Comparison of ENCODE assay signal across 8 cellular contexts in the genomic region with DNA sequence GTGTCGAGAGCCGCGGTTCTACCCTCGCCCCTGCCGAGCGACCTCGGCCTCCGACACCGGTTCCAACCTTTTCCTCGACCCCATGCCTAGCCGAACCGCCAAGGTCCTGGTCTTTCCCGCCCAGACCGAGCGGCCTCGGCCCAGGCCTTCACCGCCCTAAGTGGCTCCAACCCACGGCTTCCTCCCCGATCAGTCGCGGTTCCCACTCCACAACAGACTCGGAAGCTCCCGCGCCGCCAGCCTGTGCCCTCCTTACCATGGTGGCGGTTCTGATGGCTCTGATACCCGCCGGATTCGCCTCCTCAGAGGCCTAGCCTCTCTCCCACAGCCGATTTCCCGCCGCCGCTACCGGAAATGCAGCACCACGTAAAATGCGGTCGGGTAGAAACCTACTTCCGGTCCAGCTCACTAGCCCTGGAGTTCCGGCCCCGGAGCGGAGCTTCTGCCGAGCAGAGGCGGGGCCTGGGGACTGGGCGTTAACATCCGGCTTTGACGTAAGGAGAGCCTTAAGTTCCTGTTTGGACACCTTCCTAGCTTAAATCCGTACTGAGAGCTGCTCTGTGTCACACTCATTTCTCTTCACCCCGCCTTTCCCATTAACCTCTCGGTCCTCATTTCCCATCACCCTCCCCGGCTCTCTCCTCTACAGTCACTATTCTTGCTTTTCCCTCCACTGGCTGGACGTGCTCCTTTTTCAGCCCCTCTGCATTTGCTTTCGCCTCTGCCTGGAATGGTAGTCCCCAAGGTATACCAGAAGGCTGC. TPM values are rescaled to one million over a fixed set of nuclear protein-coding genes. Genes with fewer than 3 reads are reported as not detected.
DNase-seq lines count a peak whose midpoint lies in the region; ATAC-seq and TF ChIP-seq lines count a peak whose summit lies in the region.

A gene (minus strand): TSS at position 358 of the 762 bp plus-strand sequence. CDS start 99 bp downstream, at position 259.

- no peaks in the 10 kb centered on the region for H3K27me3 ChIP-seq in Panc1 (ENCODE audit: control insufficient read depth, insufficient read depth, low read length)
- H3K27me3 ChIP-seq in muscle layer of colon (ENCODE audit: control insufficient read depth in 1 of 2, insufficient read depth in 2 of 2, low read length in 2 of 2): no peaks in the 10 kb centered on the region

- TF ChIP-seq CTCF in Panc1 (IDR thresholded peaks at IDR 0.05): no peak

- H3K36me3 Mint-ChIP-seq in activated T-cell treated with anti-CD3 and anti-CD28 coated beads, Interleukin-2, amount 50 U/mL, for 4 hours (ENCODE audit: insufficient read depth): peaks cover 39% of the 10 kb centered on the region

- peak within 1 kb of the TSS; percentile 100 for H3K4me3 Mint-ChIP-seq in activated T-cell treated with anti-CD3 and anti-CD28 coated beads, Interleukin-2, amount 50 U/mL, for 4 hours

- H3K27ac ChIP-seq in Panc1 (ENCODE audit: low read length) (peak within 1 kb of the TSS; percentile 97), muscle layer of colon (ENCODE audit: low read depth, low read length) (peak within 1 kb of the TSS; percentile 70)

- peak within 1 kb of the TSS; percentile 91 for H3K9ac ChIP-seq in muscle layer of colon (ENCODE audit: low read length)

- intact Hi-C loops in Panc1 (cut with micrococcal nuclease; ENCODE audit: unreplicated experiment): no loop called here

- TSS peak; percentile 83 for BruUV-seq in Panc1 (replicated peaks; lab: Mats Ljungman, UMichigan)

- H3K27me3 Mint-ChIP-seq in activated T-cell treated with anti-CD3 and anti-CD28 coated beads, Interleukin-2, amount 50 U/mL, for 4 hours (ENCODE audit: low read depth): no peaks in the 10 kb centered on the region

- in situ Hi-C loops in Panc1 (cut with HindIII; ENCODE audit: low pct_unique_long_range_greater_than_20kb, low sequenced_read_pairs): no loop called here

- peak within 1 kb of the TSS; percentile 68 to 90 for H3K4me3 ChIP-seq in Panc1 (ENCODE audit: low read depth in 2 of 2, low read length in 2 of 2)
- H3K4me3 ChIP-seq in muscle layer of colon (ENCODE audit: low read depth in 1 of 2, low read length in 2 of 2): peak within 1 kb of the TSS; percentile 67 to 91

- CTCF ChIA-PET in Panc1 (lab: Charles Lee): no interaction called here

- POLR2A ChIA-PET in Panc1 (lab: Charles Lee): interaction anchor here (1.8 kb wide), 1 partner anchor 181 kb away, joined by 4 read pairs; no protein-coding TSS in a partner anchor

- peaks cover 30% of the 10 kb centered on the region for H3K36me3 ChIP-seq in Panc1 (ENCODE audit: control insufficient read depth, insufficient read depth, low read length)
- peaks cover 27% of the 10 kb centered on the region for H3K36me3 ChIP-seq in muscle layer of colon (ENCODE audit: insufficient read depth, low read length)

- H3K4me1 ChIP-seq in Panc1 (ENCODE audit: control insufficient read depth, insufficient read depth, low read length) (peaks cover 14% of the 10 kb centered on the region), muscle layer of colon (ENCODE audit: insufficient read depth, low read length) (peaks cover 12% of the 10 kb centered on the region)

- H3K9me3 ChIP-seq in Panc1 (ENCODE audit: control insufficient read depth, insufficient read depth, low read depth, low read length): no peaks in the 10 kb centered on the region
- H3K9me3 ChIP-seq in muscle layer of colon (ENCODE audit: low read length): no peaks in the 10 kb centered on the region

- peaks cover 35% of the 10 kb centered on the region for H3K4me1 Mint-ChIP-seq in activated T-cell treated with anti-CD3 and anti-CD28 coated beads, Interleukin-2, amount 50 U/mL, for 4 hours (ENCODE audit: low read depth)

- peak; percentile 99 for DNase-seq in DMS53 (lab: John Stamatoyannopoulos, UW)
- DNase-seq in KG1 (lab: John Stamatoyannopoulos, UW): peak; percentile 98
- DNase-seq in Panc1 (ENCODE audit: low read depth, low spot score): peak; percentile 94
- peak; percentile 94 for DNase-seq in activated T-cell treated with anti-CD3 and anti-CD28 coated beads, Interleukin-2, amount 50 U/mL, for 4 hours
- DNase-seq in stimulated activated CD8-positive, alpha-beta memory T cell treated with anti-CD3 and anti-CD28 coated beads, Interleukin-7, amount 100 ng/mL, for 24 hours (ENCODE audit: low read depth): peak; percentile 91

- no peaks in the 10 kb centered on the region for H3K9me3 Mint-ChIP-seq in activated T-cell treated with anti-CD3 and anti-CD28 coated beads, Interleukin-2, amount 50 U/mL, for 4 hours

- ATAC-seq in GM21723 (IDR thresholded peaks at IDR 0.05; ENCODE audit: unreplicated experiment) (peak; percentile 97), Panc1 (peak; percentile 99), esophagus mucosa (peak; percentile 99)
- peak; percentile 94 to 97 for ATAC-seq in activated T-cell treated with anti-CD3 and anti-CD28 coated beads, Interleukin-2, amount 50 U/mL, for 4 hours

RNA-seq across cellular contexts. Expression of the gene that starts here (rescaled TPM):
- total RNA-seq in Panc1 (2021; ENCODE audit: unreplicated experiment) (393 TPM), esophagus mucosa (177 TPM)
- polyA plus RNA-seq in Panc1 (2012; ENCODE audit: insufficient read length): 285 TPM
- 100 to 1,000 TPM; 613 to 744 (median 635) TPM for total RNA-seq in activated T-cell treated with anti-CD3 and anti-CD28 coated beads, Interleukin-2, amount 50 U/mL, for 4 hours

Comparison
In these comparisons a context has a peak if more than half of its experiments do, and no peak if none do; other contexts are left out.
1. Peak in every context shown above with its lines: DNase-seq, ATAC-seq, H3K4me3 ChIP-seq and H3K27ac ChIP-seq.